In the genomic region with DNA sequence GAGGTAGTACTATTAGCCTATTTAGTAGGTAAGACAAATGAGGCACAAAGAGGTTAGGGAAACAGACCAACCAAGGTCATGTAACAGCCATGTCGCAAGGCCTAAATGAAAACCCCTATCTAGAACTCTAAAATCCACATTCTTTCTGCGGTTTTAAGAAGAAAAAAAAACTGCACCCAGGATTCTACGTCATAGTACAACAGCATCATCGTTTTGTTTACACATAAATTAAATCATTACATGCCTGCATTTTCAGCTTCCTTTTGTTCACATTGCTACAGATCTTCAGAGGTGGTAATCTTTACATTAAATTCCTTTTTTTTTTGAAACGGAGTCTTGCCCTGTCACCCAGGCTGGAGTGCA, we compare ENCODE assay signal across 1 cellular context.
TF ChIP-seq lines count a peak whose summit lies in the region.

No MANE protein-coding gene starts in this region.

TF ChIP-seq in SK-N-SH treated with all-trans-retinoic acid at 6 μM for 48 hours, 23 proteins besides CTCF, POLR2A, EP300 and RAD21 (continued from another document):
- TF ChIP-seq, protein P1, sequence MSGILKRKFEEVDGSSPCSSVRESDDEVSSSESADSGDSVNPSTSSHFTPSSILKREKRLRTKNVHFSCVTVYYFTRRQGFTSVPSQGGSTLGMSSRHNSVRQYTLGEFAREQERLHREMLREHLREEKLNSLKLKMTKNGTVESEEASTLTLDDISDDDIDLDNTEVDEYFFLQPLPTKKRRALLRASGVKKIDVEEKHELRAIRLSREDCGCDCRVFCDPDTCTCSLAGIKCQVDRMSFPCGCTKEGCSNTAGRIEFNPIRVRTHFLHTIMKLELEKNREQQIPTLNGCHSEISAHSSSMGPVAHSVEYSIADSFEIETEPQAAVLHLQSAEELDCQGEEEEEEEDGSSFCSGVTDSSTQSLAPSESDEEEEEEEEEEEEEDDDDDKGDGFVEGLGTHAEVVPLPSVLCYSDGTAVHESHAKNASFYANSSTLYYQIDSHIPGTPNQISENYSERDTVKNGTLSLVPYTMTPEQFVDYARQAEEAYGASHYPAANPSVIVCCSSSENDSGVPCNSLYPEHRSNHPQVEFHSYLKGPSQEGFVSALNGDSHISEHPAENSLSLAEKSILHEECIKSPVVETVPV (CRISPR knock-in tag; IDR thresholded peaks at IDR 0.05) = no peak
- TF ChIP-seq ZNF8 (CRISPR knock-in tag; IDR thresholded peaks at IDR 0.05) = no peak
- no peak for TF ChIP-seq ZFP3 (CRISPR knock-in tag; IDR thresholded peaks at IDR 0.05)
- TF ChIP-seq ZNF565 (CRISPR knock-in tag; conservative IDR thresholded peaks at IDR 0.05; ENCODE audit: low read depth) = no peak
- no peak for TF ChIP-seq GLIS3 (CRISPR knock-in tag; IDR thresholded peaks at IDR 0.05)
- TF ChIP-seq, protein P2, sequence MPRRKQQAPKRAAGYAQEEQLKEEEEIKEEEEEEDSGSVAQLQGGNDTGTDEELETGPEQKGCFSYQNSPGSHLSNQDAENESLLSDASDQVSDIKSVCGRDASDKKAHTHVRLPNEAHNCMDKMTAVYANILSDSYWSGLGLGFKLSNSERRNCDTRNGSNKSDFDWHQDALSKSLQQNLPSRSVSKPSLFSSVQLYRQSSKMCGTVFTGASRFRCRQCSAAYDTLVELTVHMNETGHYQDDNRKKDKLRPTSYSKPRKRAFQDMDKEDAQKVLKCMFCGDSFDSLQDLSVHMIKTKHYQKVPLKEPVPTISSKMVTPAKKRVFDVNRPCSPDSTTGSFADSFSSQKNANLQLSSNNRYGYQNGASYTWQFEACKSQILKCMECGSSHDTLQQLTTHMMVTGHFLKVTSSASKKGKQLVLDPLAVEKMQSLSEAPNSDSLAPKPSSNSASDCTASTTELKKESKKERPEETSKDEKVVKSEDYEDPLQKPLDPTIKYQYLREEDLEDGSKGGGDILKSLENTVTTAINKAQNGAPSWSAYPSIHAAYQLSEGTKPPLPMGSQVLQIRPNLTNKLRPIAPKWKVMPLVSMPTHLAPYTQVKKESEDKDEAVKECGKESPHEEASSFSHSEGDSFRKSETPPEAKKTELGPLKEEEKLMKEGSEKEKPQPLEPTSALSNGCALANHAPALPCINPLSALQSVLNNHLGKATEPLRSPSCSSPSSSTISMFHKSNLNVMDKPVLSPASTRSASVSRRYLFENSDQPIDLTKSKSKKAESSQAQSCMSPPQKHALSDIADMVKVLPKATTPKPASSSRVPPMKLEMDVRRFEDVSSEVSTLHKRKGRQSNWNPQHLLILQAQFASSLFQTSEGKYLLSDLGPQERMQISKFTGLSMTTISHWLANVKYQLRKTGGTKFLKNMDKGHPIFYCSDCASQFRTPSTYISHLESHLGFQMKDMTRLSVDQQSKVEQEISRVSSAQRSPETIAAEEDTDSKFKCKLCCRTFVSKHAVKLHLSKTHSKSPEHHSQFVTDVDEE (CRISPR knock-in tag; IDR thresholded peaks at IDR 0.05) = no peak
- TF ChIP-seq TCF4 (CRISPR knock-in tag; IDR thresholded peaks at IDR 0.05; ENCODE audit: borderline replicate concordance) = no peak
- TF ChIP-seq ZNF70 (CRISPR knock-in tag; IDR thresholded peaks at IDR 0.05) = no peak
- no peak for TF ChIP-seq TOX (CRISPR knock-in tag; IDR thresholded peaks at IDR 0.05; ENCODE audit: borderline replicate concordance)
- no peak for TF ChIP-seq ISL1 (CRISPR knock-in tag; IDR thresholded peaks at IDR 0.05)
- TF ChIP-seq, protein P3, sequence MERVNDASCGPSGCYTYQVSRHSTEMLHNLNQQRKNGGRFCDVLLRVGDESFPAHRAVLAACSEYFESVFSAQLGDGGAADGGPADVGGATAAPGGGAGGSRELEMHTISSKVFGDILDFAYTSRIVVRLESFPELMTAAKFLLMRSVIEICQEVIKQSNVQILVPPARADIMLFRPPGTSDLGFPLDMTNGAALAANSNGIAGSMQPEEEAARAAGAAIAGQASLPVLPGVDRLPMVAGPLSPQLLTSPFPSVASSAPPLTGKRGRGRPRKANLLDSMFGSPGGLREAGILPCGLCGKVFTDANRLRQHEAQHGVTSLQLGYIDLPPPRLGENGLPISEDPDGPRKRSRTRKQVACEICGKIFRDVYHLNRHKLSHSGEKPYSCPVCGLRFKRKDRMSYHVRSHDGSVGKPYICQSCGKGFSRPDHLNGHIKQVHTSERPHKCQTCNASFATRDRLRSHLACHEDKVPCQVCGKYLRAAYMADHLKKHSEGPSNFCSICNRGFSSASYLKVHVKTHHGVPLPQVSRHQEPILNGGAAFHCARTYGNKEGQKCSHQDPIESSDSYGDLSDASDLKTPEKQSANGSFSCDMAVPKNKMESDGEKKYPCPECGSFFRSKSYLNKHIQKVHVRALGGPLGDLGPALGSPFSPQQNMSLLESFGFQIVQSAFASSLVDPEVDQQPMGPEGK (CRISPR knock-in tag; IDR thresholded peaks at IDR 0.05; ENCODE audit: borderline replicate concordance) = no peak
- TF ChIP-seq ZFP30 (CRISPR knock-in tag; IDR thresholded peaks at IDR 0.05) = no peak
